Comparison of ENCODE assay signal across 9 cellular contexts in the genomic region with DNA sequence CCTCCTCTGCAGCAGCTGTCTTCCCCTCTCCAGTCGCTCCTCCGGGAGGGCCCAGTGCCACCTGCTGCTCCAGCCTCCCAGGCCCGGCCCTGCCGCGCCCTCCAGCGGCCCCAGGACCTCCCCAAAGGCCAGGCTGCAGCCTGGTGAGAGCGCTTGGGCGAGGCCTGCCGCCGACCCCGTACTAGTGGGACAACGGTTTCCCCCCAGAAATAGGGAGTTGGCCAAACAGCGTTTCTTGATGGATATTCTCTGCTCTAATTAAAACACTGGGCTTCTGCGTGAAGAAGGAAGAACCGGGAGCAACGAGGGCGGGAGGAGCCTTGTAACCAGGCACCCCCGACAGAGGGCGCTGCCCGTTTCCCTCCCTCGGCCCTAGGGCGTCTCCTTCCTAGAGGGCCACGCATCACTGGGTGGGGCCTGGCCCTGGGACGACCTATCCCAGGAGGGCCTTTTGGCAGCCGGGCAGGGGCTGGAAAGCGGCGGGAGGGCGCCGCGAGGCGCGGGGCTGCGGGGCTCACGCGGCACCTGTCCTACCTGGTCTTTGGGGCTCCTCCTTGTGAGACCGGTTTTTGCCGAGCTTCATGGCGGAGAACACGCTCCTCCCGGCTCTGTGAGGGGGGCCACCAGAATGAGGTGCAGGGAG. TPM values are rescaled to one million over a fixed set of nuclear protein-coding genes. Genes with fewer than 3 reads are reported as not detected.
A peak's percentile ranks its signal among the peaks of the same experiment; 100 is the strongest.
DNase-seq lines count a peak whose midpoint lies in the region; ATAC-seq and TF ChIP-seq lines count a peak whose summit lies in the region.
"Had no signal": no experiment of that assay in that cellular context is flagged by ENCODE, and none has a peak within 500 bp of the region (broad histone marks: within the 10 kb centered on the region; RNA-seq: fewer than 3 reads in every experiment).

No MANE protein-coding gene starts in this region.

- H3K27me3 ChIP-seq in Loucy (ENCODE audit: insufficient read depth, low read length, poor library complexity, severe bottlenecking) (no peaks in the 10 kb centered on the region), testis (no peaks in the 10 kb centered on the region)

- H3K9ac ChIP-seq in Loucy (ENCODE audit: low read depth, low read length, poor library complexity, severe bottlenecking), result no peak overlapping the region

- no peak for TF ChIP-seq POLR2A in testis (IDR thresholded peaks at IDR 0.05)

- H3K36me3 Mint-ChIP-seq in osteocyte (ENCODE audit: unreplicated experiment), result no peaks in the 10 kb centered on the region

- H3K27me3 Mint-ChIP-seq in osteocyte (ENCODE audit: unreplicated experiment), result peaks cover 49% of the 10 kb centered on the region

- intact Hi-C loops in Right ventricle myocardium inferior (cut with DNase I) (no loop called here), testis (cut with DNase I; ENCODE audit: low total_unique reads) (no loop called here)

- H3K4me1 Mint-ChIP-seq in osteocyte (ENCODE audit: unreplicated experiment), result peaks cover 2% of the 10 kb centered on the region

- H3K9me3 Mint-ChIP-seq in osteocyte (ENCODE audit: unreplicated experiment), result no peaks in the 10 kb centered on the region

- 1 to 2% methylated on average over 22 to 40 of the region's 40 CpGs for WGBS in testis, 2 donors

- no peaks in the 10 kb centered on the region for H3F3A ChIP-seq in Loucy (ENCODE audit: low read depth)

- H3K9me3 ChIP-seq in Loucy (ENCODE audit: insufficient read depth, low read depth, low read length) (no peaks in the 10 kb centered on the region), testis (no peaks in the 10 kb centered on the region)

- ATAC-seq in GM19035 (IDR thresholded peaks at IDR 0.05; ENCODE audit: unreplicated experiment) (peak; percentile 75), Right ventricle myocardium inferior (peak; percentile 92)

- no peak overlapping the region for H3K27ac Mint-ChIP-seq in osteocyte (ENCODE audit: unreplicated experiment)

- H3K4me1 ChIP-seq in Loucy (ENCODE audit: insufficient read depth, low read length, poor library complexity, severe bottlenecking), result no peaks in the 10 kb centered on the region
- peaks cover 5% of the 10 kb centered on the region for H3K4me1 ChIP-seq in testis

- in situ Hi-C loops in SK-MEL-5 (cut with HindIII; ENCODE audit: low pct_unique_long_range_greater_than_20kb, low sequenced_read_pairs), result no loop called here

- no peak overlapping the region for H3K4me2 ChIP-seq in Loucy (ENCODE audit: low read depth, low read length, poor library complexity, severe bottlenecking)

- H3K36me3 ChIP-seq in Loucy (ENCODE audit: insufficient read depth, low read length) (no peaks in the 10 kb centered on the region), testis (ENCODE audit: low read depth, missing control alignments) (no peaks in the 10 kb centered on the region)

- H3K79me2 ChIP-seq in Loucy (ENCODE audit: insufficient read depth, low read length), result no peaks in the 10 kb centered on the region

- H3K4me3 ChIP-seq in Loucy (ENCODE audit: low read length, poor library complexity, severe bottlenecking) (no peak overlapping the region), testis (peak overlapping the region; percentile 56 to 58)

- TF ChIP-seq CTCF in 22Rv1 (IDR thresholded peaks at IDR 0.05) (peak; percentile 99), Loucy (conservative IDR thresholded peaks at IDR 0.05; ENCODE audit: low read length) (peak; percentile 40), osteocyte (IDR thresholded peaks at IDR 0.05) (peak; percentile 71), testis (IDR thresholded peaks at IDR 0.05) (peak; percentile 43 to 75 (median 70))

- no peak overlapping the region for H2AFZ ChIP-seq in Loucy (ENCODE audit: low read length)

- peak; percentile 87 for DNase-seq in SK-MEL-5 (ENCODE audit: low read depth, low spot score)
- peak; percentile 85 for DNase-seq in activated naive CD4-positive, alpha-beta T cell treated with Interleukin-2 at 50 U/mL for 16 hours
- peak; percentile 85 for DNase-seq in Right ventricle myocardium inferior (ENCODE audit: missing footprints)
- DNase-seq in osteocyte (ENCODE audit: extremely low spot score, unreplicated experiment), result no peak
- DNase-seq in testis, result peak; percentile 88
- DNase-seq: DND-41 had no signal

- no peaks in the 10 kb centered on the region for H3K9me2 ChIP-seq in Loucy (replicated peaks; ENCODE audit: low read depth, low read length)

- no peaks in the 10 kb centered on the region for H4K20me1 ChIP-seq in Loucy (ENCODE audit: insufficient read depth, low read length, poor library complexity, severe bottlenecking)

- no peak overlapping the region for H3K4me3 Mint-ChIP-seq in osteocyte (ENCODE audit: unreplicated experiment)

- no peak overlapping the region for H3K27ac ChIP-seq in 22Rv1
- H3K27ac ChIP-seq in testis, result no peak overlapping the region

RNA-seq across cellular contexts. Expression of a gene that starts 25.4 kb away (rescaled TPM):
- not detected in 2 replicates for total RNA-seq in SK-MEL-5 (2014; rRNA removed; shearing (Covaris generic))
- polyA plus RNA-seq in SK-MEL-5 (2015; cell fraction: cytosol; rRNA removed), result not detected in 2 replicates
- polyA plus RNA-seq in SK-MEL-5 (2015; cell fraction: nucleus; rRNA removed), result not detected in 2 replicates
- 0.08 TPM for total RNA-seq in Right ventricle myocardium inferior
- not detected in 2 replicates for total RNA-seq in osteocyte
- 1 to 10 TPM; 1.7 to 2.2 TPM for total RNA-seq in testis
- polyA plus RNA-seq in testis (ENCODE audit: insufficient read depth, low read depth, low replicate concordance), result 1.6 TPM

Comparison
In these comparisons a context has a peak if more than half of its experiments do, and no peak if none do; other contexts are left out.
1. CTCF ChIP-seq: peak in every context shown above with its lines; median percentile 99 in 22Rv1; 71 in osteocyte; 70 in testis; 40 in Loucy.